Comparison of ENCODE assay signal across 1 cellular context in the genomic region with DNA sequence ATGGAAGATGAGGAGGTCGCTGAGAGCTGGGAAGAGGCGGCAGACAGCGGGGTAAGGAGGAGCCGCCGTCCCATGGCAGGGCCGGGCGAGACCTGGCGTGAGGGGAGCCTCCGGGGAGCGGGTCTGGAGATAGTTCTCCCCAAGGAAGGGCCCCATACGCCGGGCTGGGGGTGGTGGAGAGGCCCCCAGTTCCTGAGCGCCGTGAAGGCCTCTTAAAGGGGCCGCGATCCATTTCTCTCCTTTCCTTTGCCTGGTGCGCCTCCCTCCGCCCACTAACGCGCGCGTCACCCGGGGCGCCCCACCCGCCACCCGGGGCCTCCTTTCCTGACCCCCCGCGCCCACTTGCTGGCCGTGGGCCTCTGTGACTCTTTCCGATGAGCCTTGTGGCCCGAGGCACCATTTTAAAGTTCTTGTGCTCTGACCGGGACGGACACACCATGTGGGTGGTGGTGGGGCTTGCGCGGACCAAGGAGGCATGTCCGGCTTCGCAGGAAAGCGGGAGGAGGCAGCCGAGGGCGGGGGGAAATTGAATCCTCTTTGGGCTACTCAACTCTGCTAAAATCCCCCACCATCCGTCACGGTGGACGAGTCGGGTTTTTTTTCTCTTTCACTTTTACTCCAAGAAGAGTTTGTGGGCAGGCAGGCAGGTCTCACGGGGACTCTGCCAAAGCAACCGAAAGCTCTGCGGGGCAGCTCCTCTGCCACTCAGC.
A peak's percentile ranks its signal among the peaks of the same experiment; 100 is the strongest.
TF ChIP-seq lines count a peak whose summit lies in the region.

No MANE protein-coding gene starts in this region.

TF ChIP-seq in HepG2, 621 proteins besides CTCF, POLR2A, EP300 and RAD21 (continued from another document and continues in another):
- TF ChIP-seq, protein P1, sequence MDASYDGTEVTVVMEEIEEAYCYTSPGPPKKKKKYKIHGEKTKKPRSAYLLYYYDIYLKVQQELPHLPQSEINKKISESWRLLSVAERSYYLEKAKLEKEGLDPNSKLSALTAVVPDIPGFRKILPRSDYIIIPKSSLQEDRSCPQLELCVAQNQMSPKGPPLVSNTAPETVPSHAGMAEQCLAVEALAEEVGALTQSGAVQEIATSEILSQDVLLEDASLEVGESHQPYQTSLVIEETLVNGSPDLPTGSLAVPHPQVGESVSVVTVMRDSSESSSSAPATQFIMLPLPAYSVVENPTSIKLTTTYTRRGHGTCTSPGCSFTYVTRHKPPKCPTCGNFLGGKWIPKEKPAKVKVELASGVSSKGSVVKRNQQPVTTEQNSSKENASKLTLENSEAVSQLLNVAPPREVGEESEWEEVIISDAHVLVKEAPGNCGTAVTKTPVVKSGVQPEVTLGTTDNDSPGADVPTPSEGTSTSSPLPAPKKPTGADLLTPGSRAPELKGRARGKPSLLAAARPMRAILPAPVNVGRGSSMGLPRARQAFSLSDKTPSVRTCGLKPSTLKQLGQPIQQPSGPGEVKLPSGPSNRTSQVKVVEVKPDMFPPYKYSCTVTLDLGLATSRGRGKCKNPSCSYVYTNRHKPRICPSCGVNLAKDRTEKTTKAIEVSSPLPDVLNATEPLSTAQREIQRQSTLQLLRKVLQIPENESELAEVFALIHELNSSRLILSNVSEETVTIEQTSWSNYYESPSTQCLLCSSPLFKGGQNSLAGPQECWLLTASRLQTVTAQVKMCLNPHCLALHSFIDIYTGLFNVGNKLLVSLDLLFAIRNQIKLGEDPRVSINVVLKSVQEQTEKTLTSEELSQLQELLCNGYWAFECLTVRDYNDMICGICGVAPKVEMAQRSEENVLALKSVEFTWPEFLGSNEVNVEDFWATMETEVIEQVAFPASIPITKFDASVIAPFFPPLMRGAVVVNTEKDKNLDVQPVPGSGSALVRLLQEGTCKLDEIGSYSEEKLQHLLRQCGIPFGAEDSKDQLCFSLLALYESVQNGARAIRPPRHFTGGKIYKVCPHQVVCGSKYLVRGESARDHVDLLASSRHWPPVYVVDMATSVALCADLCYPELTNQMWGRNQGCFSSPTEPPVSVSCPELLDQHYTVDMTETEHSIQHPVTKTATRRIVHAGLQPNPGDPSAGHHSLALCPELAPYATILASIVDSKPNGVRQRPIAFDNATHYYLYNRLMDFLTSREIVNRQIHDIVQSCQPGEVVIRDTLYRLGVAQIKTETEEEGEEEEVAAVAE (CRISPR knock-in tag; IDR thresholded peaks at IDR 0.05; ENCODE audit: borderline replicate concordance) = peak; percentile 44; the same call in 1 of the 2 replicates
- TF ChIP-seq, protein P2, sequence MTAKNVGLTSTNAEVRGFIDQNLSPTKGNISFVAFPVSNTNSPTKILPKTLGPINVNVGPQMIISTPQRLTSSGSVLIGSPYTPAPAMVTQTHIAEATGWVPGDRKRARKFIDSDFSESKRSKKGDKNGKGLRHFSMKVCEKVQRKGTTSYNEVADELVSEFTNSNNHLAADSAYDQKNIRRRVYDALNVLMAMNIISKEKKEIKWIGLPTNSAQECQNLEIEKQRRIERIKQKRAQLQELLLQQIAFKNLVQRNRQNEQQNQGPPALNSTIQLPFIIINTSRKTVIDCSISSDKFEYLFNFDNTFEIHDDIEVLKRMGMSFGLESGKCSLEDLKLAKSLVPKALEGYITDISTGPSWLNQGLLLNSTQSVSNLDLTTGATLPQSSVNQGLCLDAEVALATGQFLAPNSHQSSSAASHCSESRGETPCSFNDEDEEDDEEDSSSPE (CRISPR knock-in tag; IDR thresholded peaks at IDR 0.05) = 0 out of 2 replicates have a peak, but pooled peaks have one; percentile 35
- peak; percentile 54; the same call in 1 of the 2 replicates for TF ChIP-seq IRF2 (CRISPR knock-in tag; IDR thresholded peaks at IDR 0.05)
- no peak for TF ChIP-seq ZZZ3 (CRISPR knock-in tag; IDR thresholded peaks at IDR 0.05; ENCODE audit: borderline replicate concordance)
- TF ChIP-seq YEATS4 (CRISPR knock-in tag; IDR thresholded peaks at IDR 0.05; ENCODE audit: borderline replicate concordance) = peak; percentile 83
- TF ChIP-seq POLR2AphosphoS2 (IDR thresholded peaks at IDR 0.05; ENCODE audit: low read depth, low read length) = no peak
- peak; percentile 54 for TF ChIP-seq RXRA (CRISPR knock-in tag; IDR thresholded peaks at IDR 0.05)
- no peak for TF ChIP-seq SMARCE1 (IDR thresholded peaks at IDR 0.05; ENCODE audit: borderline replicate concordance)
- TF ChIP-seq, protein P3, sequence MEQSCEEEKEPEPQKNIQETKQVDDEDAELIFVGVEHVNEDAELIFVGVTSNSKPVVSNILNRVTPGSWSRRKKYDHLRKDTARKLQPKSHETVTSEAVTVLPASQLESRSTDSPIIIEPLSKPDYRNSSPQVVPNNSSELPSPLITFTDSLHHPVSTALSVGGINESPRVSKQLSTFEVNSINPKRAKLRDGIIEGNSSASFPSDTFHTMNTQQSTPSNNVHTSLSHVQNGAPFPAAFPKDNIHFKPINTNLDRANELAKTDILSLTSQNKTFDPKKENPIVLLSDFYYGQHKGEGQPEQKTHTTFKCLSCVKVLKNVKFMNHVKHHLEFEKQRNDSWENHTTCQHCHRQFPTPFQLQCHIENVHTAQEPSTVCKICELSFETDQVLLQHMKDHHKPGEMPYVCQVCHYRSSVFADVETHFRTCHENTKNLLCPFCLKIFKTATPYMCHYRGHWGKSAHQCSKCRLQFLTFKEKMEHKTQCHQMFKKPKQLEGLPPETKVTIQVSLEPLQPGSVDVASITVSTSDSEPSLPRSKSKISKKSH (CRISPR knock-in tag; IDR thresholded peaks at IDR 0.05; ENCODE audit: borderline replicate concordance) = no peak
- no peak for TF ChIP-seq NFKBIZ (CRISPR knock-in tag; IDR thresholded peaks at IDR 0.05)
- TF ChIP-seq TBL1XR1 (IDR thresholded peaks at IDR 0.05; ENCODE audit: borderline replicate concordance, low read length, partially characterized antibody) = no peak
- no peak for TF ChIP-seq EHMT2 (IDR thresholded peaks at IDR 0.05; ENCODE audit: borderline replicate concordance, low read depth, low read length)
- no peak for TF ChIP-seq ZNF792 (CRISPR knock-in tag; IDR thresholded peaks at IDR 0.05)
- TF ChIP-seq ZFP62 (CRISPR knock-in tag; IDR thresholded peaks at IDR 0.05) = no peak
- TF ChIP-seq KLF9 (CRISPR knock-in tag; IDR thresholded peaks at IDR 0.05; ENCODE audit: low read depth) = no peak; the same call in 1 of the 2 replicates
- peak; percentile 12; the same call in 1 of the 2 replicates for TF ChIP-seq ATF7-NPFF (CRISPR knock-in tag; IDR thresholded peaks at IDR 0.05; ENCODE audit: low read depth)
- no peak for TF ChIP-seq GZF1 (CRISPR knock-in tag; IDR thresholded peaks at IDR 0.05)
- TF ChIP-seq AKAP8 (CRISPR knock-in tag; IDR thresholded peaks at IDR 0.05) = 0 out of 2 replicates have a peak, but pooled peaks have one; percentile 26
- TF ChIP-seq ZNF782 (CRISPR knock-in tag; IDR thresholded peaks at IDR 0.05; ENCODE audit: borderline replicate concordance) = no peak
- TF ChIP-seq FIP1L1 (IDR thresholded peaks at IDR 0.05; ENCODE audit: borderline replicate concordance, insufficient read depth, low read depth, low read length) = no peak
- TF ChIP-seq MIER3 (CRISPR knock-in tag; IDR thresholded peaks at IDR 0.05; ENCODE audit: borderline replicate concordance) = peak; percentile 31; the same call in 1 of the 2 replicates
- TF ChIP-seq, protein P4, sequence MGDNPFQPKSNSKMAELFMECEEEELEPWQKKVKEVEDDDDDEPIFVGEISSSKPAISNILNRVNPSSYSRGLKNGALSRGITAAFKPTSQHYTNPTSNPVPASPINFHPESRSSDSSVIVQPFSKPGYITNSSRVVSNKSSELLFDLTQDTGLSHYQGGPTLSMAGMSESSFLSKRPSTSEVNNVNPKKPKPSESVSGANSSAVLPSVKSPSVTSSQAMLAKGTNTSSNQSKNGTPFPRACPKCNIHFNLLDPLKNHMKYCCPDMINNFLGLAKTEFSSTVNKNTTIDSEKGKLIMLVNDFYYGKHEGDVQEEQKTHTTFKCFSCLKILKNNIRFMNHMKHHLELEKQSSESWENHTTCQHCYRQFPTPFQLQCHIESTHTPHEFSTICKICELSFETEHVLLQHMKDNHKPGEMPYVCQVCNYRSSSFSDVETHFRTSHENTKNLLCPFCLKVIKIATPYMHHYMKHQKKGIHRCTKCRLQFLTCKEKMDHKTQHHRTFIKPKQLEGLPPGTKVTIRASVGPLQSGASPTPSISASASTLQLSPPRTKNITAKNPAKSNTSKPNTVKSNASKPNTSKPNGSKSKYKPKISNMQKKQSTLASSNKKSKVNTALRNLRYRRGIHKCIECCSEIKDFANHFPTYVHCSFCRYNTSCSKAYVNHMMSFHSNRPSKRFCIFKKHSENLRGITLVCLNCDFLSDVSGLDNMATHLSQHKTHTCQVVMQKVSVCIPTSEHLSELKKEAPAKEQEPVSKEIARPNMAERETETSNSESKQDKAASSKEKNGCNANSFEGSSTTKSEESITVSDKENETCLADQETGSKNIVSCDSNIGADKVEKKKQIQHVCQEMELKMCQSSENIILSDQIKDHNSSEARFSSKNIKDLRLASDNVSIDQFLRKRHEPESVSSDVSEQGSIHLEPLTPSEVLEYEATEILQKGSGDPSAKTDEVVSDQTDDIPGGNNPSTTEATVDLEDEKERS (CRISPR knock-in tag; IDR thresholded peaks at IDR 0.05) = no peak
- peak; percentile 76; the same call in 1 of the 2 replicates for TF ChIP-seq MTA1 (CRISPR knock-in tag; IDR thresholded peaks at IDR 0.05; ENCODE audit: borderline replicate concordance)
- TF ChIP-seq, protein P5, sequence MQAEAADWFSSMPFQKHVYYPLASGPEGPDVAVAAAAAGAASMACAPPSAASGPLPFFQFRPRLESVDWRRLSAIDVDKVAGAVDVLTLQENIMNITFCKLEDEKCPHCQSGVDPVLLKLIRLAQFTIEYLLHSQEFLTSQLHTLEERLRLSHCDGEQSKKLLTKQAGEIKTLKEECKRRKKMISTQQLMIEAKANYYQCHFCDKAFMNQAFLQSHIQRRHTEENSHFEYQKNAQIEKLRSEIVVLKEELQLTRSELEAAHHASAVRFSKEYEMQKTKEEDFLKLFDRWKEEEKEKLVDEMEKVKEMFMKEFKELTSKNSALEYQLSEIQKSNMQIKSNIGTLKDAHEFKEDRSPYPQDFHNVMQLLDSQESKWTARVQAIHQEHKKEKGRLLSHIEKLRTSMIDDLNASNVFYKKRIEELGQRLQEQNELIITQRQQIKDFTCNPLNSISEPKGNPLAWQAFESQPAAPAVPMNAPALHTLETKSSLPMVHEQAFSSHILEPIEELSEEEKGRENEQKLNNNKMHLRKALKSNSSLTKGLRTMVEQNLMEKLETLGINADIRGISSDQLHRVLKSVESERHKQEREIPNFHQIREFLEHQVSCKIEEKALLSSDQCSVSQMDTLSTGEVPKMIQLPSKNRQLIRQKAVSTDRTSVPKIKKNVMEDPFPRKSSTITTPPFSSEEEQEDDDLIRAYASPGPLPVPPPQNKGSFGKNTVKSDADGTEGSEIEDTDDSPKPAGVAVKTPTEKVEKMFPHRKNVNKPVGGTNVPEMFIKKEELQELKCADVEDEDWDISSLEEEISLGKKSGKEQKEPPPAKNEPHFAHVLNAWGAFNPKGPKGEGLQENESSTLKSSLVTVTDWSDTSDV (CRISPR knock-in tag; IDR thresholded peaks at IDR 0.05) = peak; percentile 92
- no peak for TF ChIP-seq CENPX (CRISPR knock-in tag; IDR thresholded peaks at IDR 0.05)
- no peak for TF ChIP-seq SETDB1 (CRISPR knock-in tag; IDR thresholded peaks at IDR 0.05; ENCODE audit: borderline replicate concordance)
- no peak for TF ChIP-seq MTA3 (CRISPR knock-in tag; IDR thresholded peaks at IDR 0.05)
- TF ChIP-seq, protein P6, sequence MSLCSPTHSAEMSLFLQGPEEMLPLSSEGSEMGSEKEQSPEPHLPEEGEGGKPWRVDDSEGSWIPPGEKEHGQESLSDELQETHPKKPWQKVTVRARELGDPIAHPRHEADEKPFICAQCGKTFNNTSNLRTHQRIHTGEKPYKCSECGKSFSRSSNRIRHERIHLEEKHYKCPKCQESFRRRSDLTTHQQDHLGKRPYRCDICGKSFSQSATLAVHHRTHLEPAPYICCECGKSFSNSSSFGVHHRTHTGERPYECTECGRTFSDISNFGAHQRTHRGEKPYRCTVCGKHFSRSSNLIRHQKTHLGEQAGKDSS (CRISPR knock-in tag; IDR thresholded peaks at IDR 0.05; ENCODE audit: borderline replicate concordance, low read depth) = no peak
- no peak for TF ChIP-seq HOXA9 (CRISPR knock-in tag; IDR thresholded peaks at IDR 0.05; ENCODE audit: borderline replicate concordance)
- no peak; the same call in 1 of the 2 replicates for TF ChIP-seq KDM5B (CRISPR knock-in tag; IDR thresholded peaks at IDR 0.05; ENCODE audit: borderline replicate concordance)
- no peak for TF ChIP-seq NFE2L1 (CRISPR knock-in tag; IDR thresholded peaks at IDR 0.05; ENCODE audit: borderline replicate concordance)
- TF ChIP-seq RELA (CRISPR knock-in tag; IDR thresholded peaks at IDR 0.05) = no peak
- TF ChIP-seq LCORL (IDR thresholded peaks at IDR 0.05) = no peak
- no peak for TF ChIP-seq LCORL (CRISPR knock-in tag; IDR thresholded peaks at IDR 0.05)
- no peak for TF ChIP-seq MATR3 (CRISPR knock-in tag; IDR thresholded peaks at IDR 0.05)
- TF ChIP-seq POLR2AphosphoS5 (IDR thresholded peaks at IDR 0.05; ENCODE audit: low read depth, low read length) = peak; percentile 73; the same call in 1 of the 2 replicates
- 0 out of 2 replicates have a peak, but pooled peaks have one; percentile 54 for TF ChIP-seq SNAPC2 (CRISPR knock-in tag; IDR thresholded peaks at IDR 0.05)
- no peak for TF ChIP-seq MTF2 (CRISPR knock-in tag; IDR thresholded peaks at IDR 0.05; ENCODE audit: borderline replicate concordance)
- TF ChIP-seq ZFAT (CRISPR knock-in tag; conservative IDR thresholded peaks at IDR 0.05) = 0 out of 2 replicates have a peak, but pooled peaks have one; percentile 65
